17 cellular contexts compared by ENCODE assay signal in the genomic region with DNA sequence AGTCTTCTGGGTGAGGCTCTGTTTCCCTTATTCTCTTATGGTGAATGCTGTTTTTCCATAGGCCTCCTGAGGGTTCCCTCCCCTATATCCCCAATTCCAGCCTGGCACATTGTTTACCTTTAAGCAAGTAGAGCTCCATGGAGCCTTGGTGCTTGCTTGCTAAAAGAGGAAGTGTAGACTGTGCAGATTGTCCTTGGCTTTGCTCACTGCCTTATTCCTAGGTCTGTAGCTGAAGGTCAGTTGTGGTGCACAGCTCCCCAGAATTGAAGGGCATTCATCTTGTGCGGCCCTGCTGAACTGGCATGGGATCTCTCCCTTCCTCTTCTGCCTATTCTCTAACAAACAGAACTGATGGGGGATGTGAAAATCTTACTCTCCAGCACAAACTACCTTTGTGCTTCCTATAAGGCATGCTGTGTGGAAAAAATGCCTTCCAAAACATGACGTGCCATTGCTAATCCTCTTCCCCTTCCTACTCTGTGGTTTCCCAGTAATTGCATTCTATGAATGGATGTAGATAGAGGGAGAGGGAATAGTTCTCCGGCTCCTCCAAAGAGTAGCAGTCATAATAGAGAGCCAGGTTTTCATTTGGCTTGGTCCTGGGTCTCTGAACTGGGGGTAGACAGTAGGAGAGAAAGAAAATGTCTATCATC. TPM values are rescaled to one million over a fixed set of nuclear protein-coding genes. Genes with fewer than 3 reads are reported as not detected.
DNase-seq lines count a peak whose midpoint lies in the region; ATAC-seq, FAIRE-seq and TF ChIP-seq lines count a peak whose summit lies in the region.
"Had no signal": no experiment of that assay in that cellular context is flagged by ENCODE, and none has a peak within 500 bp of the region (broad histone marks: within the 10 kb centered on the region; RNA-seq: fewer than 3 reads in every experiment).

No MANE protein-coding gene starts in this region.

- H3K36me3 Mint-ChIP-seq in activated T-cell treated with anti-CD3 and anti-CD28 coated beads, Interleukin-2, amount 50 U/mL, for 72 hours (ENCODE audit: insufficient read depth in 2 of 2), result peaks cover 0 to 4% of the 10 kb centered on the region in 2 donors

- ATAC-seq in gastrocnemius medialis, result no peak
- ATAC-seq in activated T-cell treated with anti-CD3 and anti-CD28 coated beads, Interleukin-2, amount 50 U/mL, for 72 hours (replicated peaks in 1 of 2), result no peak
- ATAC-seq: sciatic nerve had no signal

- H3K9me3 ChIP-seq in SJSA1 (replicated peaks), result no peaks in the 10 kb centered on the region
- no peaks in the 10 kb centered on the region for H3K9me3 ChIP-seq in gastrocnemius medialis

- H3K4me1 Mint-ChIP-seq in activated T-cell treated with anti-CD3 and anti-CD28 coated beads, Interleukin-2, amount 50 U/mL, for 72 hours (ENCODE audit: low read depth), result peaks cover 26% of the 10 kb centered on the region

- intact Hi-C loops in gastrocnemius medialis (cut with DNase I; ENCODE audit: low total_unique reads), result loop anchor here (5.0 kb wide), 1 partner anchor 172 kb away; no protein-coding TSS in a partner anchor

- DNase-seq in HTR-8/SVneo (ENCODE audit: insufficient read length, low spot score) (no peak), SJSA1 (ENCODE audit: low read depth in 1 of 2, low spot score in 2 of 2) (peak in 1 of 2 experiments; percentile 35), dermis blood vessel endothelial cell (peak; percentile 13), gastrocnemius medialis (no peak), foreskin melanocyte (no peak), retina (no peak), NCI-H2227 (lab: John Stamatoyannopoulos, UW; ENCODE audit: unreplicated experiment) (no peak)
- DNase-seq in activated T-cell treated with anti-CD3 and anti-CD28 coated beads, Interleukin-2, amount 50 U/mL, for 72 hours, result no peak
- DNase-seq: activated CD4-positive, alpha-beta T cell treated with anti-CD3 and anti-CD28 coated beads, Interleukin-2, amount 50 U/mL, for 4 hours; amygdala; effector memory CD4-positive, alpha-beta T cell; GM23248; kidney; NCI-H2171 treated with DMSO at 0.1 percent for 48 hours had no signal

- peak; percentile 69 for FAIRE-seq in HTR-8/SVneo (lab: Jason Lieb, UNC)
- FAIRE-seq: kidney had no signal

- H3K4me1 ChIP-seq in SJSA1 (replicated peaks), result peaks cover 46% of the 10 kb centered on the region
- H3K4me1 ChIP-seq in gastrocnemius medialis, result peaks cover 44 to 48% of the 10 kb centered on the region in 2 donors

- H3K27me3 Mint-ChIP-seq in activated T-cell treated with anti-CD3 and anti-CD28 coated beads, Interleukin-2, amount 50 U/mL, for 72 hours (ENCODE audit: low read depth), result no peaks in the 10 kb centered on the region

- no peak overlapping the region for H3K27ac Mint-ChIP-seq in activated T-cell treated with anti-CD3 and anti-CD28 coated beads, Interleukin-2, amount 50 U/mL, for 72 hours
- H3K27ac Mint-ChIP-seq: activated T-helper 1 cell treated with anti-CD3 and anti-CD28 coated beads, Interleukin-12 subunit alpha, Interleukin-12 subunit beta, Interleukin-2, Interleukin-4 antibody, amounts not matched to agents 30 ng/mL and 10 ng/mL and 1 ng/mL, durations not matched to agents 14 hours and 24 hours and 36 hours had no signal

- no peaks in the 10 kb centered on the region; the same call in 1 of the 2 replicates for H3K36me3 ChIP-seq in SJSA1
- H3K36me3 ChIP-seq in gastrocnemius medialis, result no peaks in the 10 kb centered on the region

- H3K4me3 ChIP-seq in SJSA1 (no peak overlapping the region), gastrocnemius medialis (no peak overlapping the region)
- H3K4me3 ChIP-seq: GM23248 had no signal

- TF ChIP-seq POLR2A in gastrocnemius medialis (IDR thresholded peaks at IDR 0.05), result no peak

- H3K4me3 Mint-ChIP-seq in activated T-cell treated with anti-CD3 and anti-CD28 coated beads, Interleukin-2, amount 50 U/mL, for 72 hours, result no peak overlapping the region
- H3K4me3 Mint-ChIP-seq: activated T-helper 1 cell treated with anti-CD3 and anti-CD28 coated beads, Interleukin-12 subunit alpha, Interleukin-12 subunit beta, Interleukin-2, Interleukin-4 antibody, amounts not matched to agents 30 ng/mL and 10 ng/mL and 1 ng/mL, durations not matched to agents 14 hours and 24 hours and 36 hours had no signal

- H3K9me3 Mint-ChIP-seq in activated T-cell treated with anti-CD3 and anti-CD28 coated beads, Interleukin-2, amount 50 U/mL, for 72 hours, result no peaks in the 10 kb centered on the region
- H3K9me3 Mint-ChIP-seq: activated T-helper 1 cell treated with anti-CD3 and anti-CD28 coated beads, Interleukin-12 subunit alpha, Interleukin-12 subunit beta, Interleukin-2, Interleukin-4 antibody, amounts not matched to agents 30 ng/mL and 10 ng/mL and 1 ng/mL, durations not matched to agents 14 hours and 24 hours and 36 hours had no signal

- in situ Hi-C loops in gastrocnemius medialis (cut with MboI; ENCODE audit: low sequenced_read_pairs in 4 of 4), result loop anchor here in 2 of 4 donors (25.0 kb wide), 1 partner anchor 992 kb away; no protein-coding TSS in a partner anchor

- no peak for TF ChIP-seq CTCF in gastrocnemius medialis (IDR thresholded peaks at IDR 0.05 in 4 of 5, conservative IDR thresholded peaks at IDR 0.05 in 1 of 5)

- H3K27ac ChIP-seq in SJSA1 (peak overlapping the region; percentile 90; the same call in 1 of the 2 replicates), gastrocnemius medialis (peak overlapping the region; percentile 71 to 85 (median 82))

- H3K27me3 ChIP-seq in SJSA1 (replicated peaks), result no peaks in the 10 kb centered on the region
- H3K27me3 ChIP-seq in gastrocnemius medialis, result no peaks in the 10 kb centered on the region

RNA-seq across cellular contexts. Expression of a gene that starts 34.2 kb away (rescaled TPM):
- not detected in 2 replicates for total RNA-seq in SJSA1 (2014; rRNA removed; shearing (Covaris generic))
- not detected in 2 replicates for total RNA-seq in dermis blood vessel endothelial cell
- total RNA-seq in gastrocnemius medialis, result not detected
- not detected for total RNA-seq in activated T-cell treated with anti-CD3 and anti-CD28 coated beads, Interleukin-2, amount 50 U/mL, for 72 hours
- total RNA-seq: activated T-helper 1 cell treated with anti-CD3 and anti-CD28 coated beads, Interleukin-12 subunit alpha, Interleukin-12 subunit beta, Interleukin-2, Interleukin-4 antibody, amounts not matched to agents 30 ng/mL and 10 ng/mL and 1 ng/mL, durations not matched to agents 14 hours and 24 hours and 36 hours; GM23248; kidney; sciatic nerve; T-helper 1 cell treated with Interleukin-12 subunit alpha and Interleukin-12 subunit beta and Interleukin-4 antibody, amounts not matched to agents 30 ng/mL and 1 ng/mL, for 36 hours had no signal
